ENCODE assay signal across 1 cellular context in genomic region chr1:244844155-244845121, GRCh38.
TF ChIP-seq lines count a peak whose summit lies in the region.

No MANE protein-coding gene starts in this region.

TF ChIP-seq in HepG2, 621 proteins besides CTCF, POLR2A, EP300 and RAD21:
- peak; percentile 76 for TF ChIP-seq POLR2G (IDR thresholded peaks at IDR 0.05; ENCODE audit: low read depth, low read length)
- TF ChIP-seq AGO2 (optimal IDR thresholded peaks at IDR 0.05; ENCODE audit: low read depth, low read length) = peak; percentile 79
- TF ChIP-seq POLR2AphosphoS5 (IDR thresholded peaks at IDR 0.05; ENCODE audit: low read depth, low read length) = peak; percentile 54
- TF ChIP-seq SAP130 (CRISPR knock-in tag; IDR thresholded peaks at IDR 0.05; ENCODE audit: low read depth) = no peak
- peak; percentile 92 for TF ChIP-seq RBM22 (optimal IDR thresholded peaks at IDR 0.05; ENCODE audit: low read length)
- TF ChIP-seq RBFOX2 (IDR thresholded peaks at IDR 0.05; ENCODE audit: low read depth, low read length) = peak; percentile 64; the same call in 1 of the 2 replicates
- no peak for TF ChIP-seq ZNF382 (CRISPR knock-in tag; IDR thresholded peaks at IDR 0.05; ENCODE audit: borderline replicate concordance)
- peak; percentile 86 for TF ChIP-seq AGO1 (IDR thresholded peaks at IDR 0.05; ENCODE audit: low read depth, low read length, poor library complexity, severe bottlenecking)
